9 cellular contexts compared by ENCODE assay signal in the genomic region with DNA sequence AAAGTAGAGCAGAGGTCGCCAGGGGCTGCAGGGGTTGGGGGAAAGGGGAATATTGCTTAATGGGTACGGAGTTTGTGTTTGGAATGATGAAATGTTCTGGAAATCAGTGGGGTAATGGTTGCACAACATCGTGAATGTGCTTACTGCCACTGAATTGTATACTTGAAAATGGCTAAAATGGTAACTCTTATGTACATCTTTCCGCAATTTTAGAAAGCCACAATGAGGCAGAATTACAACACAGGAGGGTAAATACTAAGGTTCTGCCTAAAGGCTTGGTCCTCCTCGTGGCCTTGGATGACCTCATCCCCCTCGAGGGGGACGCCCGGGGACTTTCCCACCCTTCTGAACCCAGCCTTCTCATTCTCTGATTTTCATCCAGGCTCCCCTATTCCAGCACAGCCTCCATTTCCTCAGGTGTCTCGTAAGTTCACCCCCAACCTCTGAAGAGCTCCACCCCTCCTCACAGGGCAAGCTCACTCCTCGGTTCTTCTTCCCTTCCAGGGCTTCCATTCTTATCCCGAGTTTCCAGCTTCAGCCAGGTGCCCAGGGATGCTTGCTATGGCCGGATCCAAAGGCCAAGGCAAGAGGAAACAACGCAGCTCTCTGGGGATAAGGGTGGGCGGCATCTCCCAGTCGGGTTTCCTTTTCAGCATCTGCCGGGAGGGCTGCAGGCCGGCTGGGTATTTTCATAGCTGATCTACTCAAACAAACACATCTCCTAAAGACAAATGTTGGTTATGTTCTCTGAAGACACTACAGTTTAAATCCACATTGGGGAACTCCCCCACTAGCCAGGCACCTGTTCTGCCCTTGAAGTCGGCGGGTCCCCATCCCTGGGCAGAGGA.
DNase-seq lines count a peak whose midpoint lies in the region; ATAC-seq and TF ChIP-seq lines count a peak whose summit lies in the region.
"Had no signal": no experiment of that assay in that cellular context is flagged by ENCODE, and none has a peak within 500 bp of the region (broad histone marks: within the 10 kb centered on the region; RNA-seq: fewer than 3 reads in every experiment).

No MANE protein-coding gene starts in this region.

- H3K9me3 Mint-ChIP-seq in endodermal cell: no peaks in the 10 kb centered on the region
- H3K9me3 Mint-ChIP-seq: T-helper 1 cell treated with Interleukin-12 subunit alpha and Interleukin-12 subunit beta and Interleukin-4 antibody, amounts not matched to agents 30 μg/mL and 1 μg/mL, for 36 hours had no signal

- H3K9ac ChIP-seq in endodermal cell (ENCODE audit: extremely low read depth, low read length, poor library complexity, severe bottlenecking): no peak overlapping the region

- H3K9me3 ChIP-seq in lower lobe of right lung: no peaks in the 10 kb centered on the region
- no peaks in the 10 kb centered on the region for H3K9me3 ChIP-seq in endodermal cell (ENCODE audit: control insufficient read depth, low read length)

- H3K27ac ChIP-seq in lower lobe of right lung: peak overlapping the region; percentile 1
- H3K27ac ChIP-seq in endodermal cell (ENCODE audit: low read depth, low read length): no peak overlapping the region

- H3K36me3 Mint-ChIP-seq in endodermal cell (ENCODE audit: low read depth): no peaks in the 10 kb centered on the region

- no peaks in the 10 kb centered on the region for H3K4me1 Mint-ChIP-seq in endodermal cell

- WGBS in endodermal cell (ENCODE audit: insufficient coverage in 1 of 2, insufficient read length in 1 of 2), 2 experiments: 92 to 94% methylated on average over 14 to 19 of the region's 19 CpGs

- TF ChIP-seq CTCF in lower lobe of right lung (IDR thresholded peaks at IDR 0.05) (no peak), endodermal cell (conservative IDR thresholded peaks at IDR 0.05) (no peak)

- peak; percentile 66 for ATAC-seq in GM18505 (IDR thresholded peaks at IDR 0.05; ENCODE audit: unreplicated experiment)
- ATAC-seq in GM21825 (IDR thresholded peaks at IDR 0.05; ENCODE audit: unreplicated experiment): peak; percentile 73
- peak; percentile 72 to 79 for ATAC-seq in lower lobe of right lung
- ATAC-seq in GM18858 (IDR thresholded peaks at IDR 0.05; ENCODE audit: unreplicated experiment): no peak

- H3K27me3 Mint-ChIP-seq in endodermal cell (ENCODE audit: insufficient read depth): peaks cover 6% of the 10 kb centered on the region

- TF ChIP-seq POLR2A in GM18505 (IDR thresholded peaks at IDR 0.05; ENCODE audit: borderline replicate concordance, extremely low read depth, insufficient read depth, insufficient read length): no peak

- intact Hi-C loops in lower lobe of right lung (cut with DNase I): no loop called here

- H3K4me3 ChIP-seq in lower lobe of right lung (no peak overlapping the region), endodermal cell (ENCODE audit: low read length) (no peak overlapping the region)

- H3K4me1 ChIP-seq in lower lobe of right lung (peaks cover 37% of the 10 kb centered on the region), endodermal cell (ENCODE audit: control insufficient read depth, insufficient read depth, low read length) (no peaks in the 10 kb centered on the region)

- no peaks in the 10 kb centered on the region for H3K36me3 ChIP-seq in lower lobe of right lung
- no peaks in the 10 kb centered on the region for H3K36me3 ChIP-seq in endodermal cell (ENCODE audit: control insufficient read depth, insufficient read depth, low read length)

- no peak overlapping the region for H3K27ac Mint-ChIP-seq in endodermal cell
- H3K27ac Mint-ChIP-seq: T-helper 1 cell treated with Interleukin-12 subunit alpha and Interleukin-12 subunit beta and Interleukin-4 antibody, amounts not matched to agents 30 μg/mL and 1 μg/mL, for 36 hours had no signal

- no peak overlapping the region for H3K4me3 Mint-ChIP-seq in endodermal cell
- H3K4me3 Mint-ChIP-seq: T-helper 1 cell treated with Interleukin-12 subunit alpha and Interleukin-12 subunit beta and Interleukin-4 antibody, amounts not matched to agents 30 μg/mL and 1 μg/mL, for 36 hours had no signal

- H3K27me3 ChIP-seq in lower lobe of right lung (ENCODE audit: low read depth) (no peaks in the 10 kb centered on the region), endodermal cell (ENCODE audit: control insufficient read depth, insufficient read depth, low read length, poor library complexity, severe bottlenecking) (no peaks in the 10 kb centered on the region)

- DNase-seq in NOMO-1 (lab: John Stamatoyannopoulos, UW; ENCODE audit: unreplicated experiment in 2 of 2) (peak; percentile 67 to 87), lower lobe of right lung (peak; percentile 67), NCI-H1105 treated with DMSO at 0.1 percent for 48 hours (lab: John Stamatoyannopoulos, UW) (no peak), endodermal cell (no peak), cerebellar cortex (ENCODE audit: low spot score) (no peak)

Comparison
In these comparisons a context has a peak if more than half of its experiments do, and no peak if none do; other contexts are left out.
1. DNase-seq: peak in NOMO-1 (2 of 2) and lower lobe of right lung (single experiment); none in NCI-H1105 treated with DMSO at 0.1 percent for 48 hours (single experiment), endodermal cell (single experiment) and cerebellar cortex (single experiment).